In genomic region chr17:32452281-32452680, GRCh38 we compare ENCODE assay signal across 17 cellular contexts. TPM values are rescaled to one million over a fixed set of nuclear protein-coding genes. Genes with fewer than 3 reads are reported as not detected.
A peak's percentile ranks its signal among the peaks of the same experiment; 100 is the strongest.
DNase-seq lines count a peak whose midpoint lies in the region; ATAC-seq and TF ChIP-seq lines count a peak whose summit lies in the region.
"Had no signal": no experiment of that assay in that cellular context is flagged by ENCODE, and none has a peak within 500 bp of the region (broad histone marks: within the 10 kb centered on the region; RNA-seq: fewer than 3 reads in every experiment).

No MANE protein-coding gene starts in this region.

- TF ChIP-seq POLR2A in IMR-90 (IDR thresholded peaks at IDR 0.05; ENCODE audit: low read depth, low read length), result no peak

- H3K4me3 ChIP-seq in IMR-90 (ENCODE audit: insufficient read depth, low read depth, low read length), result no peak overlapping the region

- no peak overlapping the region for H4K5ac ChIP-seq in IMR-90 (ENCODE audit: low read depth, low read length)

- peaks cover 40% of the 10 kb centered on the region for H3K36me3 ChIP-seq in IMR-90 (ENCODE audit: control insufficient read depth, insufficient read depth, low read length)

- H2AFZ ChIP-seq in IMR-90 (replicated peaks; ENCODE audit: low read length, poor library complexity), result no peak overlapping the region

- H3K9me1 ChIP-seq in IMR-90 (ENCODE audit: insufficient read depth, low read length), result no peaks in the 10 kb centered on the region; the same call in 1 of the 2 replicates

- dilution Hi-C loops in IMR-90 (cut with HindIII; ENCODE audit: low sequenced_read_pairs, unreplicated experiment), result no loop called here

- peaks cover 29% of the 10 kb centered on the region; the same call in 1 of the 2 replicates for H4K20me1 ChIP-seq in IMR-90 (ENCODE audit: insufficient read depth, low read length)

- POLR2A ChIA-PET in IMR-90 (lab: Charles Lee; ENCODE audit: unreplicated experiment), result no interaction called here

- peaks cover 2% of the 10 kb centered on the region; the same call in 1 of the 2 replicates for H3K4me1 ChIP-seq in IMR-90 (ENCODE audit: control insufficient read depth, insufficient read depth, low read length)

- in situ Hi-C loops in IMR-90 (cut with MboI; ENCODE audit: low sequenced_read_pairs), result no loop called here

- peaks cover 32 to 42% of the 10 kb centered on the region in 2 experiments for H3K79me1 ChIP-seq in IMR-90 (ENCODE audit: low read depth in 1 of 2, low read length in 2 of 2)

- H3K9me3 ChIP-seq in IMR-90 (ENCODE audit: control insufficient read depth, insufficient read depth, low read length), result no peaks in the 10 kb centered on the region

- H3K4ac ChIP-seq in IMR-90 (ENCODE audit: low read depth, low read length), result no peak overlapping the region

- ATAC-seq in IMR-90 (ENCODE audit: low read depth) (peak; percentile 76), HG03521 (IDR thresholded peaks at IDR 0.05; ENCODE audit: unreplicated experiment) (no peak)
- no peak for ATAC-seq in effector memory CD8-positive, alpha-beta T cell (replicated peaks)
- ATAC-seq: HepG2, Right ventricle myocardium inferior had no signal

- H2BK5ac ChIP-seq in IMR-90 (ENCODE audit: low read depth, low read length, poor library complexity, severe bottlenecking), result no peak overlapping the region

- H3K56ac ChIP-seq in IMR-90 (ENCODE audit: extremely low read depth, insufficient read depth, low read length), result no peak overlapping the region

- H3K23ac ChIP-seq in IMR-90 (ENCODE audit: low read depth, low read length), result no peak overlapping the region

- H2AK5ac ChIP-seq in IMR-90 (ENCODE audit: low read depth, low read length), result no peak overlapping the region

- H2BK120ac ChIP-seq in IMR-90 (ENCODE audit: low read depth, low read length), result no peak overlapping the region

- peaks cover 94% of the 10 kb centered on the region for H3K36me3 Mint-ChIP-seq in effector memory CD8-positive, alpha-beta T cell (ENCODE audit: insufficient read depth)

- H4K91ac ChIP-seq in IMR-90 (ENCODE audit: insufficient read depth, low read depth, low read length), result no peak overlapping the region

- no peak overlapping the region for H3K18ac ChIP-seq in IMR-90 (ENCODE audit: low read depth, low read length)

- H3K9me3 Mint-ChIP-seq in effector memory CD8-positive, alpha-beta T cell, result no peaks in the 10 kb centered on the region

- H3K14ac ChIP-seq in IMR-90 (replicated peaks; ENCODE audit: low read depth, low read length), result no peak overlapping the region

- H3K4me1 Mint-ChIP-seq in effector memory CD8-positive, alpha-beta T cell (ENCODE audit: low read depth in 2 of 2), result peaks cover 11 to 26% of the 10 kb centered on the region in 2 donors

- no peak overlapping the region for H4K8ac ChIP-seq in IMR-90 (ENCODE audit: low read depth in 2 of 2, low read length in 2 of 2)

- BruUV-seq in IMR-90 (replicated peaks; lab: Mats Ljungman, UMichigan), result no TSS peak

- H2BK15ac ChIP-seq in IMR-90 (ENCODE audit: low read depth, low read length), result no peak overlapping the region

- H3K4me2 ChIP-seq in IMR-90 (ENCODE audit: low read depth, low read length), result no peak overlapping the region

- DNase-seq in AG08396 (ENCODE audit: low spot score), result peak; percentile 30
- peak; percentile 73 for DNase-seq in IMR-90
- no peak for DNase-seq in effector memory CD8-positive, alpha-beta T cell
- DNase-seq in iris pigment epithelial cell (ENCODE audit: low read depth), result peak; percentile 33
- no peak for DNase-seq in SHP77 treated with DMSO at 0.1 percent for 48 hours (lab: John Stamatoyannopoulos, UW)
- no peak for DNase-seq in NCI-H748 treated with DMSO at 0.1 percent for 48 hours (lab: John Stamatoyannopoulos, UW)
- DNase-seq: C1 segment of cervical spinal cord; DMS79; KG1; NCI-H1436 treated with DMSO at 0.1 percent for 48 hours; NCI-H2029 treated with DMSO at 0.1 percent for 48 hours; NCI-H2171; NCI-H446 treated with DMSO at 0.1 percent for 48 hours; NK-92 treated with Interleukin-12 subunit alpha and Interleukin-12 subunit beta, amount 100 ng/mL, for 24 hours had no signal

- no peak overlapping the region for H3K9ac ChIP-seq in IMR-90 (ENCODE audit: low read depth, low read length)

- no peak overlapping the region for H2AK9ac ChIP-seq in IMR-90 (replicated peaks; ENCODE audit: low read depth, low read length, poor library complexity)

- TF ChIP-seq RAD21 in IMR-90 (IDR thresholded peaks at IDR 0.05; ENCODE audit: low read length), result no peak

- H3K27me3 ChIP-seq in IMR-90 (ENCODE audit: control insufficient read depth, insufficient read depth, low read length), result no peaks in the 10 kb centered on the region

- intact Hi-C loops in IMR-90 (cut with micrococcal nuclease), result no loop called here

- H3K27ac Mint-ChIP-seq in effector memory CD8-positive, alpha-beta T cell, result peak overlapping the region; percentile 26 to 71

- no peak for TF ChIP-seq CTCF in IMR-90 (conservative IDR thresholded peaks at IDR 0.05; ENCODE audit: low read depth, low read length)

- H3K4me3 Mint-ChIP-seq in effector memory CD8-positive, alpha-beta T cell, result no peak overlapping the region

- CTCF ChIA-PET in IMR-90 (lab: Yijun Ruan, JAX), result no interaction called here

- H2BK20ac ChIP-seq in IMR-90 (ENCODE audit: low read depth, low read length), result no peak overlapping the region

- WGBS in IMR-90 (ENCODE audit: extremely low coverage in 2 of 2, insufficient read length in 1 of 2), 2 experiments, result no CpG with 5 or more reads among the region's 1 CpG

- H3K27me3 Mint-ChIP-seq in effector memory CD8-positive, alpha-beta T cell, result no peaks in the 10 kb centered on the region

- no peak overlapping the region for H3K27ac ChIP-seq in IMR-90 (ENCODE audit: insufficient read depth, low read length)

TF ChIP-seq in IMR-90, 13 proteins besides CTCF, POLR2A, EP300 and RAD21:
- TF ChIP-seq CEBPB (IDR thresholded peaks at IDR 0.05; ENCODE audit: low read depth, low read length), result peak; percentile 10; the same call in 1 of the 2 replicates
- TF ChIP-seq FOS (IDR thresholded peaks at IDR 0.05; ENCODE audit: low read depth, low read length), result peak; percentile 27; the same call in 1 of the 2 replicates
- no peak for TF ChIP-seq MAFK (IDR thresholded peaks at IDR 0.05; ENCODE audit: low read depth, low read length)
- TF ChIP-seq, protein P1, sequence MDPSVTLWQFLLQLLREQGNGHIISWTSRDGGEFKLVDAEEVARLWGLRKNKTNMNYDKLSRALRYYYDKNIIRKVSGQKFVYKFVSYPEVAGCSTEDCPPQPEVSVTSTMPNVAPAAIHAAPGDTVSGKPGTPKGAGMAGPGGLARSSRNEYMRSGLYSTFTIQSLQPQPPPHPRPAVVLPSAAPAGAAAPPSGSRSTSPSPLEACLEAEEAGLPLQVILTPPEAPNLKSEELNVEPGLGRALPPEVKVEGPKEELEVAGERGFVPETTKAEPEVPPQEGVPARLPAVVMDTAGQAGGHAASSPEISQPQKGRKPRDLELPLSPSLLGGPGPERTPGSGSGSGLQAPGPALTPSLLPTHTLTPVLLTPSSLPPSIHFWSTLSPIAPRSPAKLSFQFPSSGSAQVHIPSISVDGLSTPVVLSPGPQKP (IDR thresholded peaks at IDR 0.05; ENCODE audit: borderline replicate concordance, low read depth, low read length), result no peak

RNA-seq across cellular contexts. Expression of gene PSMD11, which starts 8.0 kb away (rescaled TPM):
- 68.0 and 85.9 TPM in 2 replicates for total RNA-seq in IMR-90 (2012; rRNA removed)
- 63.4 and 64.7 TPM in 2 replicates for polyA plus RNA-seq in IMR-90 (2012; rRNA removed)
- 27.3 and 44.4 TPM in 2 replicates for polyA plus RNA-seq in IMR-90 (2012; cell fraction: cytosol; rRNA removed)
- 22.8 and 69.6 TPM in 2 replicates for polyA plus RNA-seq in IMR-90 (2012; cell fraction: nucleus; rRNA removed; ENCODE audit: low replicate concordance)

RNA-seq across cellular contexts. Expression of gene CDK5R1, which starts 34.5 kb away (rescaled TPM):
- 0.36 and 0.56 TPM in 2 replicates for total RNA-seq in IMR-90 (2012; rRNA removed)
- 0.67 and 0.74 TPM in 2 replicates for polyA plus RNA-seq in IMR-90 (2012; rRNA removed)
- polyA plus RNA-seq in IMR-90 (2012; cell fraction: cytosol; rRNA removed), result 0.35 and 0.46 TPM in 2 replicates
- 1.4 and 1.8 TPM in 2 replicates for polyA plus RNA-seq in IMR-90 (2012; cell fraction: nucleus; rRNA removed; ENCODE audit: low replicate concordance)

Comparison
In these comparisons a context has a peak if more than half of its experiments do, and no peak if none do; other contexts are left out.
1. DNase-seq: peak in AG08396 (single experiment), IMR-90 (single experiment) and iris pigment epithelial cell (single experiment); none in effector memory CD8-positive, alpha-beta T cell (0 of 3), SHP77 treated with DMSO at 0.1 percent for 48 hours (single experiment) and NCI-H748 treated with DMSO at 0.1 percent for 48 hours (single experiment).